ENCODE assay signal across 12 cellular contexts in genomic region chr2:120230515-120231471, GRCh38. TPM values are rescaled to one million over a fixed set of nuclear protein-coding genes. Genes with fewer than 3 reads are reported as not detected.
DNase-seq lines count a peak whose midpoint lies in the region; ATAC-seq and TF ChIP-seq lines count a peak whose summit lies in the region.
"Had no signal": no experiment of that assay in that cellular context is flagged by ENCODE, and none has a peak within 500 bp of the region (broad histone marks: within the 10 kb centered on the region; RNA-seq: fewer than 3 reads in every experiment).

No MANE protein-coding gene starts in this region.

- H3K4me1 Mint-ChIP-seq in activated T-cell treated with anti-CD3 and anti-CD28 coated beads, Interleukin-2, amount 50 U/mL, for 4 hours (ENCODE audit: low read depth) = peaks cover 62% of the 10 kb centered on the region
- peaks cover 37 to 72% of the 10 kb centered on the region in 2 donors for H3K4me1 Mint-ChIP-seq in stimulated activated naive B cell treated with anti-CD40 and anti-IgM and Interleukin-4, amounts not matched to agents 10 μg/mL and 1 μg/mL and 100 μg/mL, for 72 hours

- H3K4me3 ChIP-seq in OCI-LY1 (ENCODE audit: low read depth, low read length, poor library complexity, severe bottlenecking) = peak overlapping the region; percentile 61
- H3K4me3 ChIP-seq in hepatocyte = no peak overlapping the region

- H3K27me3 Mint-ChIP-seq in activated T-cell treated with anti-CD3 and anti-CD28 coated beads, Interleukin-2, amount 50 U/mL, for 4 hours (ENCODE audit: low read depth) = no peaks in the 10 kb centered on the region
- no peaks in the 10 kb centered on the region for H3K27me3 Mint-ChIP-seq in stimulated activated naive B cell treated with anti-CD40 and anti-IgM and Interleukin-4, amounts not matched to agents 10 μg/mL and 1 μg/mL and 100 μg/mL, for 72 hours

- no peak overlapping the region for H2AFZ ChIP-seq in OCI-LY1 (ENCODE audit: low read length)
- peak overlapping the region; percentile 9 for H2AFZ ChIP-seq in hepatocyte

- peak overlapping the region; percentile 92 for H3K4me3 Mint-ChIP-seq in activated T-cell treated with anti-CD3 and anti-CD28 coated beads, Interleukin-2, amount 50 U/mL, for 4 hours
- H3K4me3 Mint-ChIP-seq in stimulated activated naive B cell treated with anti-CD40 and anti-IgM and Interleukin-4, amounts not matched to agents 10 μg/mL and 1 μg/mL and 100 μg/mL, for 72 hours = peak overlapping the region; percentile 90 to 93

- 73% methylated on average over 17 of the region's 17 CpGs for WGBS in hepatocyte (ENCODE audit: low lambda C conversion rate, missing lambda C conversion rate)

- H3K4me1 ChIP-seq in OCI-LY1 (ENCODE audit: insufficient read depth, low read length, severe bottlenecking) = peaks cover 71% of the 10 kb centered on the region
- peaks cover 13% of the 10 kb centered on the region for H3K4me1 ChIP-seq in hepatocyte (ENCODE audit: insufficient read depth)
- H3K4me1 ChIP-seq: uterus had no signal

- peak overlapping the region; percentile 86 for H3K9ac ChIP-seq in OCI-LY1 (ENCODE audit: low read length)

- ATAC-seq in activated T-cell treated with anti-CD3 and anti-CD28 coated beads, Interleukin-2, amount 50 U/mL, for 4 hours = no peak
- ATAC-seq in stimulated activated naive B cell treated with anti-CD40 and anti-IgM and Interleukin-4, amounts not matched to agents 10 μg/mL and 1 μg/mL and 100 μg/mL, for 72 hours (replicated peaks) = no peak

- TF ChIP-seq CTCF in OCI-LY1 (IDR thresholded peaks at IDR 0.05; ENCODE audit: low read length) = no peak
- no peak for TF ChIP-seq CTCF in hepatocyte (IDR thresholded peaks at IDR 0.05; ENCODE audit: poor library complexity)

- H3K27ac ChIP-seq in OCI-LY1 (ENCODE audit: low read depth, low read length, poor library complexity, severe bottlenecking) (peak overlapping the region; percentile 98), hepatocyte (peak overlapping the region; percentile 94)

- H3K9me3 ChIP-seq in OCI-LY1 (ENCODE audit: low read length) = no peaks in the 10 kb centered on the region
- no peaks in the 10 kb centered on the region for H3K9me3 ChIP-seq in hepatocyte (ENCODE audit: low read depth)
- H3K9me3 ChIP-seq: uterus had no signal

- H3K36me3 ChIP-seq in OCI-LY1 (ENCODE audit: insufficient read depth, low read length) (no peaks in the 10 kb centered on the region; the same call in 1 of the 2 replicates), hepatocyte (replicated peaks; ENCODE audit: insufficient read depth, low read depth) (no peaks in the 10 kb centered on the region)
- H3K36me3 ChIP-seq: uterus had no signal

- 0 out of 2 replicates have a peak, but pooled peaks cover 5% of the 10 kb centered on the region for H3F3A ChIP-seq in OCI-LY1 (ENCODE audit: insufficient read depth, low read length)

- no peak for DNase-seq in activated T-cell treated with anti-CD3 and anti-CD28 coated beads, Interleukin-2, amount 50 U/mL, for 4 hours
- no peak for DNase-seq in activated T-cell treated with anti-CD3 and anti-CD28 coated beads, Interleukin-2, amount 50 U/mL, for 48 hours
- peak; percentile 60 for DNase-seq in hepatocyte (ENCODE audit: low spot score)
- DNase-seq in stimulated activated naive B cell treated with anti-CD40 and anti-IgM and Interleukin-4, amounts not matched to agents 10 μg/mL and 1 μg/mL and 100 μg/mL, for 72 hours = no peak
- DNase-seq in NK-92 treated with Interleukin-12 subunit alpha and Interleukin-12 subunit beta, amount 100 ng/mL, for 24 hours (lab: John Stamatoyannopoulos, UW) = no peak
- DNase-seq in germinal center (ENCODE audit: low spot score) = no peak
- no peak for DNase-seq in NCI-H1694 treated with DMSO at 0.1 percent for 48 hours (lab: John Stamatoyannopoulos, UW)
- DNase-seq: foreskin fibroblast, NCI-H1105 had no signal

- H4K20me1 ChIP-seq in OCI-LY1 (ENCODE audit: insufficient read depth, low read length) = no peaks in the 10 kb centered on the region
- no peaks in the 10 kb centered on the region for H4K20me1 ChIP-seq in hepatocyte (ENCODE audit: insufficient read depth, poor library complexity, severe bottlenecking)

- H3K36me3 Mint-ChIP-seq in activated T-cell treated with anti-CD3 and anti-CD28 coated beads, Interleukin-2, amount 50 U/mL, for 4 hours (ENCODE audit: insufficient read depth) = no peaks in the 10 kb centered on the region
- peaks cover 3 to 7% of the 10 kb centered on the region in 2 donors for H3K36me3 Mint-ChIP-seq in stimulated activated naive B cell treated with anti-CD40 and anti-IgM and Interleukin-4, amounts not matched to agents 10 μg/mL and 1 μg/mL and 100 μg/mL, for 72 hours

- H3K79me2 ChIP-seq in OCI-LY1 (ENCODE audit: insufficient read depth, low read length) (no peaks in the 10 kb centered on the region), hepatocyte (no peaks in the 10 kb centered on the region)

- H3K9me2 ChIP-seq in OCI-LY1 (ENCODE audit: low read depth, low read length) (no peaks in the 10 kb centered on the region), hepatocyte (replicated peaks; ENCODE audit: insufficient read depth) (no peaks in the 10 kb centered on the region)

- H3K27me3 ChIP-seq in OCI-LY1 (ENCODE audit: insufficient read depth, low read length) = no peaks in the 10 kb centered on the region
- H3K27me3 ChIP-seq in hepatocyte = no peaks in the 10 kb centered on the region
- H3K27me3 ChIP-seq: uterus had no signal

- no peak overlapping the region for H3K27ac Mint-ChIP-seq in stimulated activated naive B cell treated with anti-CD40 and anti-IgM and Interleukin-4, amounts not matched to agents 10 μg/mL and 1 μg/mL and 100 μg/mL, for 72 hours

- peak overlapping the region; percentile 96 for H3K4me2 ChIP-seq in OCI-LY1 (ENCODE audit: low read length)
- peak overlapping the region; percentile 46 for H3K4me2 ChIP-seq in hepatocyte

- H3K9me3 Mint-ChIP-seq in activated T-cell treated with anti-CD3 and anti-CD28 coated beads, Interleukin-2, amount 50 U/mL, for 4 hours = no peaks in the 10 kb centered on the region
- no peaks in the 10 kb centered on the region for H3K9me3 Mint-ChIP-seq in stimulated activated naive B cell treated with anti-CD40 and anti-IgM and Interleukin-4, amounts not matched to agents 10 μg/mL and 1 μg/mL and 100 μg/mL, for 72 hours
- H3K9me3 Mint-ChIP-seq: nephron had no signal

RNA-seq across cellular contexts. Expression of gene TMEM185B, which starts 7.6 kb away (rescaled TPM):
- total RNA-seq in activated T-cell treated with anti-CD3 and anti-CD28 coated beads, Interleukin-2, amount 50 U/mL, for 4 hours = 10 to 100 TPM; 35.0 to 38.4 (median 36.3) TPM
- total RNA-seq in hepatocyte = 25.2 and 26.2 TPM in 2 replicates
- polyA plus RNA-seq in hepatocyte = 20.8 and 24.0 TPM in 2 replicates

RNA-seq across cellular contexts. Expression of gene RALB, which starts 21.9 kb away (rescaled TPM):
- total RNA-seq in activated T-cell treated with anti-CD3 and anti-CD28 coated beads, Interleukin-2, amount 50 U/mL, for 4 hours = 10 to 100 TPM in 2 of 3 donors, 1 to 10 TPM in 1; 9.2 to 17.5 (median 13.0) TPM
- 66.8 and 68.2 TPM in 2 replicates for total RNA-seq in hepatocyte
- 57.5 and 74.4 TPM in 2 replicates for polyA plus RNA-seq in hepatocyte
